In the genomic region with DNA sequence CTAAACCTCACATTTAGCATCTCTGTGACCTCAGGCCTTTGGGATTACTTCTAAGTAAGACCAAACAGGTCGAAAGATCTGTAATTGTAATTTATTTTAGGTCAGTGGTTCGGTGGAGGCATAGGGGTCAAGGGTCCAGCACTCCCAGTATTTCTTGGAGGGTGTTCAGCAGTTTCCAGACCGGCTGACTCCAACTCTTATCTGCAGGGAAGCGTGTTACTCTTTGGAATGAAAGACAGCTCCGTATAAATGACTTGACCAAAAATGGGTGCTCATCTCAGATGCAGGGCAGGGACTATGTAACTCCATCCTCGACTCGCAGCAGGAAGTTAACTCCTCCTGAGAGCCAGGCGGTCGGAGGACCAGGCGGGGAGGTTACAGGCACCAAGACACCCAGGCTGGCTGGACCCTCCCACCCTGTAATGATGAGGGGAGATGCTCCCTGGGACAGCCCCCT, we compare ENCODE assay signal across 8 cellular contexts. TPM values are rescaled to one million over a fixed set of nuclear protein-coding genes. Genes with fewer than 3 reads are reported as not detected.
DNase-seq lines count a peak whose midpoint lies in the region; TF ChIP-seq lines count a peak whose summit lies in the region.

No MANE protein-coding gene starts in this region.

- no peaks in the 10 kb centered on the region for H3K36me3 ChIP-seq in testis (ENCODE audit: low read depth, missing control alignments)

- H3K27me3 Mint-ChIP-seq in activated CD4-positive, alpha-beta T cell treated with anti-CD3 and anti-CD28 coated beads, Interleukin-2, amount 10 ng/mL, durations not matched to agents 7 days and 5 days: peaks cover 10% of the 10 kb centered on the region
- H3K27me3 Mint-ChIP-seq in activated naive CD8-positive, alpha-beta T cell: no peaks in the 10 kb centered on the region

- DNase-seq in activated CD4-positive, alpha-beta T cell treated with anti-CD3 and anti-CD28 coated beads, Interleukin-2, amount 10 ng/mL, durations not matched to agents 7 days and 5 days: no peak
- no peak for DNase-seq in activated CD4-positive, alpha-beta T cell treated with anti-CD3 and anti-CD28 coated beads, Interleukin-2, amount 50 U/mL, for 48 hours
- no peak for DNase-seq in testis
- DNase-seq in NCI-H1105 treated with DMSO at 0.1 percent for 48 hours (lab: John Stamatoyannopoulos, UW): no peak
- DNase-seq in activated gamma-delta T cell (lab: John Stamatoyannopoulos, UW): no peak
- no peak for DNase-seq in stimulated activated CD8-positive, alpha-beta memory T cell treated with anti-CD3 and anti-CD28 coated beads, Interleukin-4, amount 100 ng/mL, for 48 hours

- no peaks in the 10 kb centered on the region for H3K9me3 ChIP-seq in testis

- H3K36me3 Mint-ChIP-seq in activated CD4-positive, alpha-beta T cell treated with anti-CD3 and anti-CD28 coated beads, Interleukin-2, amount 10 ng/mL, durations not matched to agents 7 days and 5 days (ENCODE audit: low read depth): peaks cover 3% of the 10 kb centered on the region
- no peaks in the 10 kb centered on the region for H3K36me3 Mint-ChIP-seq in activated naive CD8-positive, alpha-beta T cell

- POLR2A ChIA-PET in activated CD4-positive, alpha-beta T cell treated with anti-CD3 and anti-CD28 coated beads, Interleukin-2, amount 10 ng/mL, durations not matched to agents 7 days and 5 days (lab: Charles Lee): interaction anchor here (0.6 kb wide), 1 partner anchor 1280 kb away, joined by 3 read pairs; no protein-coding TSS in a partner anchor

- H3K27me3 ChIP-seq in layer of hippocampus (ENCODE audit: control insufficient read depth, insufficient read depth, low read length) (no peaks in the 10 kb centered on the region), testis (no peaks in the 10 kb centered on the region)

- H3K4me1 ChIP-seq in testis: peaks cover 4% of the 10 kb centered on the region

- H3K27ac ChIP-seq in layer of hippocampus (ENCODE audit: low read depth, low read length) (peak overlapping the region; percentile 55), testis (peak overlapping the region; percentile 83 to 88)

- peaks cover 26% of the 10 kb centered on the region for H3K4me1 Mint-ChIP-seq in activated CD4-positive, alpha-beta T cell treated with anti-CD3 and anti-CD28 coated beads, Interleukin-2, amount 10 ng/mL, durations not matched to agents 7 days and 5 days
- peaks cover 32% of the 10 kb centered on the region for H3K4me1 Mint-ChIP-seq in activated naive CD8-positive, alpha-beta T cell (ENCODE audit: low read depth)

- peak overlapping the region; percentile 90 for H3K4me3 Mint-ChIP-seq in activated CD4-positive, alpha-beta T cell treated with anti-CD3 and anti-CD28 coated beads, Interleukin-2, amount 10 ng/mL, durations not matched to agents 7 days and 5 days
- H3K4me3 Mint-ChIP-seq in activated naive CD8-positive, alpha-beta T cell: peak overlapping the region; percentile 94

- TF ChIP-seq POLR2A in testis (IDR thresholded peaks at IDR 0.05): no peak

- no peaks in the 10 kb centered on the region for H3K9me3 Mint-ChIP-seq in activated CD4-positive, alpha-beta T cell treated with anti-CD3 and anti-CD28 coated beads, Interleukin-2, amount 10 ng/mL, durations not matched to agents 7 days and 5 days
- H3K9me3 Mint-ChIP-seq in activated naive CD8-positive, alpha-beta T cell (ENCODE audit: low read depth): no peaks in the 10 kb centered on the region

- no peak for TF ChIP-seq CTCF in testis (IDR thresholded peaks at IDR 0.05)

- peak overlapping the region; percentile 74 to 93 for H3K4me3 ChIP-seq in testis

- H3K27ac Mint-ChIP-seq in activated CD4-positive, alpha-beta T cell treated with anti-CD3 and anti-CD28 coated beads, Interleukin-2, amount 10 ng/mL, durations not matched to agents 7 days and 5 days: peak overlapping the region; percentile 91
- peak overlapping the region; percentile 86 for H3K27ac Mint-ChIP-seq in activated naive CD8-positive, alpha-beta T cell

- WGBS in testis, 2 donors: 1% methylated on average over 7 to 10 of the region's 10 CpGs

- intact Hi-C loops in testis (cut with DNase I; ENCODE audit: low total_unique reads): no loop called here

- CTCF ChIA-PET in activated CD4-positive, alpha-beta T cell treated with anti-CD3 and anti-CD28 coated beads, Interleukin-2, amount 10 ng/mL, durations not matched to agents 7 days and 5 days (lab: Charles Lee): interaction anchor here (0.8 to 1.9 kb wide), 3 partner anchors 9 to 26 kb away, joined by 3 to 4 read pairs (median 3); no protein-coding TSS in a partner anchor

RNA-seq across cellular contexts. Expression of gene VPS13A, which starts 0.6 kb away (rescaled TPM):
- total RNA-seq in activated CD4-positive, alpha-beta T cell treated with anti-CD3 and anti-CD28 coated beads, Interleukin-2, amount 10 ng/mL, durations not matched to agents 7 days and 5 days: 10 to 100 TPM; 43.0 to 46.7 TPM
- 10 to 100 TPM; 40.3 to 71.4 TPM for total RNA-seq in testis
- polyA plus RNA-seq in testis (ENCODE audit: insufficient read depth, low read depth, low replicate concordance): 27.4 TPM
